23 cellular contexts compared by ENCODE assay signal in the genomic region with DNA sequence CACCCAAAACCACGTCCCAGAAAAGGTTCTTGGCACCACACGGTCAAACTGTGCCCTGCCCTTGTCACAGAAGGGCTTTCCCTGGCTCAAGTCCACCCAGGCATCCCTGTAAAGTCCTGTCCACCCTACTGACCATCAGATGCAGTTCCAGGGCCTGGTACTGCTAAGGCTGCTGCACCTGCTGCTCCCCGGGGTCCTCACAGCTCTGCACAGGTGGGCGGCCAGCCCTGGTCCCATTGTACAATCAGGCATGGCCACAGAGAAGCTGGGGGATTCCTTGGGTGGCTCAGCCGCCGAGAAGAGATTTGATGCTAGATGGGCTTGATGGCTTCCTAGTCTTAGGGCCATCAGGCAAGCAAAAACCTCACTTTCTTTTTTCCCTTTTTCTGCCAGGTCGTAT. TPM values are rescaled to one million over a fixed set of nuclear protein-coding genes. Genes with fewer than 3 reads are reported as not detected.
DNase-seq lines count a peak whose midpoint lies in the region; ATAC-seq, FAIRE-seq and TF ChIP-seq lines count a peak whose summit lies in the region.
"Had no signal": no experiment of that assay in that cellular context is flagged by ENCODE, and none has a peak within 500 bp of the region (broad histone marks: within the 10 kb centered on the region; RNA-seq: fewer than 3 reads in every experiment).

No MANE protein-coding gene starts in this region.

- H3K27ac Mint-ChIP-seq in stimulated activated naive CD8-positive, alpha-beta T cell treated with anti-CD3 and anti-CD28 coated beads, Interleukin-15, amount 100 ng/mL, for 72 hours = no peak overlapping the region
- H3K27ac Mint-ChIP-seq: CD14-positive monocyte; CD4-positive, alpha-beta T cell; CD8-positive, alpha-beta memory T cell; HFFc6 had no signal

- no peak overlapping the region for H3K9ac ChIP-seq in kidney (ENCODE audit: low read length in 2 of 2)

- no peak for TF ChIP-seq CTCF in GM10266 (IDR thresholded peaks at IDR 0.05; ENCODE audit: control insufficient read depth, insufficient read depth, low read depth, missing control alignments)
- TF ChIP-seq CTCF in lower lobe of right lung (IDR thresholded peaks at IDR 0.05) = no peak
- TF ChIP-seq CTCF in upper lobe of right lung (IDR thresholded peaks at IDR 0.05) = no peak
- TF ChIP-seq CTCF in kidney (IDR thresholded peaks at IDR 0.05; ENCODE audit: borderline replicate concordance, extremely low read depth, insufficient read depth) = no peak

- no peaks in the 10 kb centered on the region for H3K9me3 Mint-ChIP-seq in stimulated activated naive CD8-positive, alpha-beta T cell treated with anti-CD3 and anti-CD28 coated beads, Interleukin-15, amount 100 ng/mL, for 72 hours
- H3K9me3 Mint-ChIP-seq: CD14-positive monocyte; CD4-positive, alpha-beta T cell; CD8-positive, alpha-beta memory T cell; HFFc6 had no signal

- no peak for FAIRE-seq in kidney (lab: Jason Lieb, UNC)
- FAIRE-seq: A204.1, D721Med, GM12891, GM18507, H54 had no signal

- no peaks in the 10 kb centered on the region for H3K27me3 Mint-ChIP-seq in stimulated activated naive CD8-positive, alpha-beta T cell treated with anti-CD3 and anti-CD28 coated beads, Interleukin-15, amount 100 ng/mL, for 72 hours
- H3K27me3 Mint-ChIP-seq: CD4-positive, alpha-beta T cell; CD8-positive, alpha-beta memory T cell had no signal

- DNase-seq in AG20443 (ENCODE audit: low spot score) = peak; percentile 4
- DNase-seq in GM10266 (ENCODE audit: extremely low spot score) = peak; percentile 2
- DNase-seq in lower lobe of right lung = no peak
- peak; percentile 57 for DNase-seq in upper lobe of right lung
- no peak for DNase-seq in kidney
- DNase-seq in NCI-H2196 treated with DMSO at 0.1 percent for 48 hours (lab: John Stamatoyannopoulos, UW; ENCODE audit: unreplicated experiment) = no peak
- DNase-seq in stimulated activated naive CD8-positive, alpha-beta T cell treated with anti-CD3 and anti-CD28 coated beads, Interleukin-15, amount 100 ng/mL, for 72 hours = no peak
- DNase-seq: CD4-positive, alpha-beta T cell; CD8-positive, alpha-beta memory T cell; DMS 273 treated with DMSO at 0.1 percent for 48 hours; DMS79; EL; GDM1; GOT3; HFFc6 had no signal

- intact Hi-C loops in lower lobe of right lung (cut with DNase I) (no loop called here), upper lobe of right lung (cut with DNase I) (no loop called here), kidney (cut with DNase I) (no loop called here)

- H3K9me3 ChIP-seq in lower lobe of right lung = no peaks in the 10 kb centered on the region
- H3K9me3 ChIP-seq in upper lobe of right lung = no peaks in the 10 kb centered on the region
- no peaks in the 10 kb centered on the region for H3K9me3 ChIP-seq in kidney (ENCODE audit: control insufficient read depth in 1 of 2, low read length in 2 of 2)
- H3K9me3 ChIP-seq: HAP-1 had no signal

- H3K4me1 ChIP-seq in lower lobe of right lung = no peaks in the 10 kb centered on the region
- H3K4me1 ChIP-seq in upper lobe of right lung = no peaks in the 10 kb centered on the region
- H3K4me1 ChIP-seq in kidney (ENCODE audit: control insufficient read depth in 1 of 2, insufficient read depth in 1 of 2, low read depth in 1 of 2, low read length in 2 of 2) = no peaks in the 10 kb centered on the region
- H3K4me1 ChIP-seq: HAP-1 had no signal

- H3K27me3 ChIP-seq in lower lobe of right lung (ENCODE audit: low read depth) (no peaks in the 10 kb centered on the region), upper lobe of right lung (no peaks in the 10 kb centered on the region)

- H3K36me3 ChIP-seq in lower lobe of right lung = peaks cover 63% of the 10 kb centered on the region
- peaks cover 55% of the 10 kb centered on the region for H3K36me3 ChIP-seq in upper lobe of right lung
- H3K36me3 ChIP-seq in kidney (ENCODE audit: control insufficient read depth in 1 of 2, insufficient read depth in 2 of 2, low read length in 2 of 2) = peaks cover 0 to 3% of the 10 kb centered on the region in 2 donors

- H3K4me3 Mint-ChIP-seq in stimulated activated naive CD8-positive, alpha-beta T cell treated with anti-CD3 and anti-CD28 coated beads, Interleukin-15, amount 100 ng/mL, for 72 hours = no peak overlapping the region
- H3K4me3 Mint-ChIP-seq: CD14-positive monocyte; CD4-positive, alpha-beta T cell; CD8-positive, alpha-beta memory T cell; HFFc6 had no signal

- H3K27ac ChIP-seq in lower lobe of right lung (peak overlapping the region; percentile 60), upper lobe of right lung (peak overlapping the region; percentile 53), kidney (ENCODE audit: low read depth in 2 of 2, low read length in 2 of 2) (no peak overlapping the region)
- H3K27ac ChIP-seq: 22Rv1 had no signal

- no peaks in the 10 kb centered on the region for H3K4me1 Mint-ChIP-seq in stimulated activated naive CD8-positive, alpha-beta T cell treated with anti-CD3 and anti-CD28 coated beads, Interleukin-15, amount 100 ng/mL, for 72 hours
- H3K4me1 Mint-ChIP-seq: CD14-positive monocyte; CD8-positive, alpha-beta memory T cell had no signal

- ATAC-seq in lower lobe of right lung (no peak), upper lobe of right lung (no peak)
- ATAC-seq in stimulated activated naive CD8-positive, alpha-beta T cell treated with anti-CD3 and anti-CD28 coated beads, Interleukin-15, amount 100 ng/mL, for 72 hours = no peak

- H3K4me3 ChIP-seq in lower lobe of right lung (peak overlapping the region; percentile 50), upper lobe of right lung (peak overlapping the region; percentile 48), kidney (ENCODE audit: low read length in 2 of 2) (no peak overlapping the region)
- H3K4me3 ChIP-seq: HAP-1 had no signal

RNA-seq across cellular contexts. Expression of a gene that starts 15.3 kb away (rescaled TPM):
- total RNA-seq in lower lobe of right lung (491 TPM), upper lobe of right lung (598 TPM), kidney (35.5 TPM)
- polyA plus RNA-seq in kidney (ENCODE audit: insufficient read depth, low read depth, low replicate concordance) = 5.5 TPM

RNA-seq across cellular contexts. Expression of a gene that starts 57.3 kb away (rescaled TPM):
- total RNA-seq in lower lobe of right lung (98.6 TPM), upper lobe of right lung (116 TPM), kidney (134 TPM)
- polyA plus RNA-seq in kidney (ENCODE audit: insufficient read depth, low read depth, low replicate concordance) = 102 TPM

Comparison
In these comparisons a context has a peak if more than half of its experiments do, and no peak if none do; other contexts are left out.
1. DNase-seq: peak in AG20443 (single experiment), GM10266 (single experiment) and upper lobe of right lung (single experiment); none in lower lobe of right lung (single experiment), kidney (single experiment), NCI-H2196 treated with DMSO at 0.1 percent for 48 hours (single experiment) and stimulated activated naive CD8-positive, alpha-beta T cell treated with anti-CD3 and anti-CD28 coated beads, Interleukin-15, amount 100 ng/mL, for 72 hours (0 of 2).
2. H3K27ac ChIP-seq: peak in lower lobe of right lung (single experiment) and upper lobe of right lung (single experiment); none in kidney (0 of 2).
3. H3K4me3 ChIP-seq: peak in lower lobe of right lung (single experiment) and upper lobe of right lung (single experiment); none in kidney (0 of 2).
4. RNA of a gene that starts 15.3 kb away (total RNA-seq): 598 TPM in upper lobe of right lung (single experiment) and 491 TPM in lower lobe of right lung (single experiment); 35.5 TPM in kidney (single experiment); every median in the first group is over 10 times any median in the second.